In genomic region chr1:89922911-89923310, GRCh38 we compare ENCODE assay signal across 18 cellular contexts.
DNase-seq lines count a peak whose midpoint lies in the region; ATAC-seq and TF ChIP-seq lines count a peak whose summit lies in the region.
"Had no signal": no experiment of that assay in that cellular context is flagged by ENCODE, and none has a peak within 500 bp of the region (broad histone marks: within the 10 kb centered on the region; RNA-seq: fewer than 3 reads in every experiment).

No MANE protein-coding gene starts in this region.

- H3K9ac ChIP-seq in IMR-90 (ENCODE audit: low read depth, low read length) (no peak overlapping the region), endodermal cell (ENCODE audit: extremely low read depth, low read length, poor library complexity, severe bottlenecking) (no peak overlapping the region)
- H3K9ac ChIP-seq: BLaER1 treated with 17β-estradiol and CSF1 and Interleukin-3, amounts not matched to agents 10 nM and 100 nM had no signal

- H2BK15ac ChIP-seq in IMR-90 (ENCODE audit: low read depth, low read length) = no peak overlapping the region

- peaks cover 1% of the 10 kb centered on the region; the same call in 1 of the 2 replicates for H3K36me3 ChIP-seq in IMR-90 (ENCODE audit: control insufficient read depth, insufficient read depth, low read length)
- H3K36me3 ChIP-seq in endodermal cell (ENCODE audit: control insufficient read depth, insufficient read depth, low read length) = peaks cover 13% of the 10 kb centered on the region

- no peak overlapping the region for H2BK20ac ChIP-seq in IMR-90 (ENCODE audit: low read depth, low read length)

- no peak overlapping the region for H3K4me3 Mint-ChIP-seq in endodermal cell
- no peak overlapping the region for H3K4me3 Mint-ChIP-seq in mesothelial cell of epicardium
- H3K4me3 Mint-ChIP-seq: B cell; CD4-positive, alpha-beta T cell; CD8-positive, alpha-beta T cell had no signal

- H3K36me3 Mint-ChIP-seq in endodermal cell (ENCODE audit: low read depth) = peaks cover 27% of the 10 kb centered on the region
- peaks cover 30% of the 10 kb centered on the region for H3K36me3 Mint-ChIP-seq in mesothelial cell of epicardium

- no peak overlapping the region for H2AFZ ChIP-seq in IMR-90 (replicated peaks; ENCODE audit: low read length, poor library complexity)

- H2AK5ac ChIP-seq in IMR-90 (ENCODE audit: low read depth, low read length) = no peak overlapping the region

- H3K27me3 ChIP-seq in IMR-90 (ENCODE audit: control insufficient read depth, insufficient read depth, low read length) (no peaks in the 10 kb centered on the region), endodermal cell (ENCODE audit: control insufficient read depth, insufficient read depth, low read length, poor library complexity, severe bottlenecking) (no peaks in the 10 kb centered on the region)
- H3K27me3 ChIP-seq: BLaER1 treated with 17β-estradiol and CSF1 and Interleukin-3, amounts not matched to agents 10 nM and 100 nM had no signal

- H3K4me1 ChIP-seq in IMR-90 (ENCODE audit: control insufficient read depth, insufficient read depth, low read length) (no peaks in the 10 kb centered on the region; the same call in 1 of the 2 replicates), endodermal cell (ENCODE audit: control insufficient read depth, insufficient read depth, low read length) (peaks cover 11% of the 10 kb centered on the region)

- H2BK5ac ChIP-seq in IMR-90 (ENCODE audit: low read depth, low read length, poor library complexity, severe bottlenecking) = peak overlapping the region; percentile 30

- POLR2A ChIA-PET in IMR-90 (lab: Charles Lee; ENCODE audit: unreplicated experiment) = no interaction called here

- no peak overlapping the region for H2AK9ac ChIP-seq in IMR-90 (replicated peaks; ENCODE audit: low read depth, low read length, poor library complexity)

- no peak overlapping the region for H4K8ac ChIP-seq in IMR-90 (ENCODE audit: low read depth in 2 of 2, low read length in 2 of 2)

- DNase-seq in IMR-90 (no peak), endodermal cell (no peak), retinal pigment epithelial cell (ENCODE audit: low read depth) (peak; percentile 73), mesothelial cell of epicardium (ENCODE audit: low spot score in 2 of 2, unreplicated experiment in 2 of 2) (no peak), head of caudate nucleus (no peak)
- no peak for DNase-seq in activated CD4-positive, alpha-beta T cell treated with anti-CD3 and anti-CD28 coated beads, Interleukin-2, amount 50 U/mL, for 1 hour
- DNase-seq: AML-193; Caco-2; Calu3; CD4-positive, alpha-beta T cell; CD8-positive, alpha-beta T cell; DMS79 treated with DMSO at 0.1 percent for 48 hours; GF-D8 had no signal

- no TSS peak for BruUV-seq in IMR-90 (replicated peaks; lab: Mats Ljungman, UMichigan)

- no peak overlapping the region for H4K5ac ChIP-seq in IMR-90 (ENCODE audit: low read depth, low read length)

- H3K27ac ChIP-seq in IMR-90 (ENCODE audit: insufficient read depth, low read length) (no peak overlapping the region), endodermal cell (ENCODE audit: low read depth, low read length) (no peak overlapping the region)
- H3K27ac ChIP-seq: 22Rv1; A549; BLaER1 treated with 17β-estradiol and CSF1 and Interleukin-3, amounts not matched to agents 10 nM and 100 nM; C4-2B had no signal

- H3K4me3 ChIP-seq in IMR-90 (ENCODE audit: insufficient read depth, low read depth, low read length) = no peak overlapping the region
- peak overlapping the region; percentile 36 for H3K4me3 ChIP-seq in endodermal cell (ENCODE audit: low read length)
- H3K4me3 ChIP-seq in retinal pigment epithelial cell (ENCODE audit: low read length) = no peak overlapping the region
- H3K4me3 ChIP-seq: A549; BLaER1 treated with 17β-estradiol and CSF1 and Interleukin-3, amounts not matched to agents 10 nM and 100 nM had no signal

- no peak overlapping the region for H2BK120ac ChIP-seq in IMR-90 (ENCODE audit: low read depth, low read length)

- no peak for ATAC-seq in IMR-90 (ENCODE audit: low read depth)
- ATAC-seq: A549; CD8-positive, alpha-beta T cell had no signal

- H3K4me1 Mint-ChIP-seq in endodermal cell (peaks cover 24% of the 10 kb centered on the region), mesothelial cell of epicardium (peaks cover 11% of the 10 kb centered on the region)

- no peak overlapping the region for H3K56ac ChIP-seq in IMR-90 (ENCODE audit: extremely low read depth, insufficient read depth, low read length)

- peaks cover 27 to 28% of the 10 kb centered on the region in 2 experiments for H3K79me1 ChIP-seq in IMR-90 (ENCODE audit: low read depth in 1 of 2, low read length in 2 of 2)

- H3K18ac ChIP-seq in IMR-90 (ENCODE audit: low read depth, low read length) = no peak overlapping the region

- H3K23ac ChIP-seq in IMR-90 (ENCODE audit: low read depth, low read length) = no peak overlapping the region

- H3K27ac Mint-ChIP-seq in endodermal cell (no peak overlapping the region), mesothelial cell of epicardium (no peak overlapping the region)
- H3K27ac Mint-ChIP-seq: B cell; CD4-positive, alpha-beta T cell; CD8-positive, alpha-beta T cell had no signal

- H3K4me2 ChIP-seq in IMR-90 (ENCODE audit: low read depth, low read length) = no peak overlapping the region
- H3K4me2 ChIP-seq: A549; BLaER1 treated with 17β-estradiol and CSF1 and Interleukin-3, amounts not matched to agents 10 nM and 100 nM had no signal

- peaks cover 19% of the 10 kb centered on the region for H3K9me3 Mint-ChIP-seq in endodermal cell
- H3K9me3 Mint-ChIP-seq in mesothelial cell of epicardium = peaks cover 31% of the 10 kb centered on the region
- H3K9me3 Mint-ChIP-seq: CD8-positive, alpha-beta T cell had no signal

- no peak overlapping the region for H3K14ac ChIP-seq in IMR-90 (replicated peaks; ENCODE audit: low read depth, low read length)

- dilution Hi-C loops in IMR-90 (cut with HindIII; ENCODE audit: low sequenced_read_pairs, unreplicated experiment) = no loop called here

- no peaks in the 10 kb centered on the region for H3K27me3 Mint-ChIP-seq in endodermal cell (ENCODE audit: insufficient read depth)
- H3K27me3 Mint-ChIP-seq in mesothelial cell of epicardium (ENCODE audit: low read depth) = no peaks in the 10 kb centered on the region
- H3K27me3 Mint-ChIP-seq: B cell; CD4-positive, alpha-beta T cell had no signal

- TF ChIP-seq CTCF in IMR-90 (conservative IDR thresholded peaks at IDR 0.05; ENCODE audit: low read depth, low read length) = no peak
- TF ChIP-seq CTCF in endodermal cell (conservative IDR thresholded peaks at IDR 0.05) = no peak
- no peak for TF ChIP-seq CTCF in retinal pigment epithelial cell (conservative IDR thresholded peaks at IDR 0.05; ENCODE audit: low read depth, low read length)
- TF ChIP-seq CTCF in mesothelial cell of epicardium (IDR thresholded peaks at IDR 0.05; ENCODE audit: unreplicated experiment) = no peak

- CTCF ChIA-PET in IMR-90 (lab: Yijun Ruan, JAX) = interaction anchor here (0.6 kb wide), 1 partner anchor 561 kb away, joined by 3 read pairs; no protein-coding TSS in a partner anchor

- H3K9me3 ChIP-seq in IMR-90 (ENCODE audit: control insufficient read depth, insufficient read depth, low read length) (no peaks in the 10 kb centered on the region), endodermal cell (ENCODE audit: control insufficient read depth, low read length) (peaks cover 16% of the 10 kb centered on the region)
- H3K9me3 ChIP-seq: Caco-2 had no signal

- in situ Hi-C loops in IMR-90 (cut with MboI; ENCODE audit: low sequenced_read_pairs) = no loop called here

- intact Hi-C loops in IMR-90 (cut with micrococcal nuclease) (no loop called here), head of caudate nucleus (cut with DNase I) (no loop called here)

- H3K4ac ChIP-seq in IMR-90 (ENCODE audit: low read depth, low read length) = no peak overlapping the region

- no peaks in the 10 kb centered on the region for H4K20me1 ChIP-seq in IMR-90 (ENCODE audit: insufficient read depth, low read length)

- H3K9me1 ChIP-seq in IMR-90 (ENCODE audit: insufficient read depth, low read length) = no peaks in the 10 kb centered on the region

- H4K91ac ChIP-seq in IMR-90 (ENCODE audit: insufficient read depth, low read depth, low read length) = no peak overlapping the region

- TF ChIP-seq RAD21 in IMR-90 (IDR thresholded peaks at IDR 0.05; ENCODE audit: low read length) = no peak

- WGBS in IMR-90 (ENCODE audit: extremely low coverage in 2 of 2, insufficient read length in 1 of 2), 2 experiments = no CpG with 5 or more reads among the region's 2 CpGs
- 67% methylated on average over 1 of the region's 2 CpGs; no CpG with 5 or more reads in 1 of the 2 experiments for WGBS in endodermal cell (ENCODE audit: insufficient coverage in 1 of 2, insufficient read length in 1 of 2), 2 experiments

- TF ChIP-seq POLR2A in IMR-90 (IDR thresholded peaks at IDR 0.05; ENCODE audit: low read depth, low read length) = no peak

TF ChIP-seq in IMR-90, 13 proteins besides CTCF, POLR2A, EP300 and RAD21 (continues in another document):
- no peak for TF ChIP-seq BHLHE40 (IDR thresholded peaks at IDR 0.05; ENCODE audit: low read depth, low read length)
- no peak for TF ChIP-seq RFX5 (IDR thresholded peaks at IDR 0.05; ENCODE audit: low read depth, low read length)
- no peak for TF ChIP-seq NFE2L2 (IDR thresholded peaks at IDR 0.05; ENCODE audit: low read depth, low read length)
- TF ChIP-seq CHD1 (IDR thresholded peaks at IDR 0.05; ENCODE audit: low read depth, low read length) = no peak
- no peak for TF ChIP-seq ELK1 (IDR thresholded peaks at IDR 0.05; ENCODE audit: borderline replicate concordance, low read depth, low read length)
- TF ChIP-seq FOS (IDR thresholded peaks at IDR 0.05; ENCODE audit: low read depth, low read length) = no peak
- TF ChIP-seq USF2 (IDR thresholded peaks at IDR 0.05; ENCODE audit: low read depth, low read length) = no peak
- TF ChIP-seq SMC3 (IDR thresholded peaks at IDR 0.05; ENCODE audit: low read depth, low read length) = no peak
- no peak for TF ChIP-seq MAFK (IDR thresholded peaks at IDR 0.05; ENCODE audit: low read depth, low read length)
